1 cellular context compared by ENCODE assay signal in the genomic region with DNA sequence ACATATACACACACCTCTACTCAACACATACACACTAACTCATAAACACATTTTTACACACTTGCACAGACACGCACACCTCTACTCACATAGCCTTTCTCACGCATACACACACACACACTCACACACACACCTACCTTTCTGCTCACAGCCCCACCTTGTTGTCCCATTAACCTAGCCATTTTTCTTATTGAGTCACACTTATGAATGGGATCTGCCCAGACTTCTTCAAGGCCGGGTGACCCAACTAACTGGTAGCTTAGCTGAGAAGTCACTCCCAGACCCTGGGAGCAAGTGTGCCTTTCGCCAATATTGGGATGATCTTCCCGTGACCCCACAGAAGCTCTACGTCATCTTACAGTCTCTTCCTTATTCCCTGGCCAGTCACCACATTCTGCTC.
TF ChIP-seq lines count a peak whose summit lies in the region.

No MANE protein-coding gene starts in this region.

TF ChIP-seq in H1, 55 proteins besides CTCF, POLR2A, EP300 and RAD21:
- TF ChIP-seq TAF7 (optimal IDR thresholded peaks at IDR 0.05; ENCODE audit: borderline replicate concordance, low read depth, low read length) (no peak), KDM5A (IDR thresholded peaks at IDR 0.05; ENCODE audit: low read length) (no peak), ZNF274 (IDR thresholded peaks at IDR 0.05; ENCODE audit: borderline replicate concordance, extremely low read depth, low read length) (no peak)
- TF ChIP-seq, protein P1, sequence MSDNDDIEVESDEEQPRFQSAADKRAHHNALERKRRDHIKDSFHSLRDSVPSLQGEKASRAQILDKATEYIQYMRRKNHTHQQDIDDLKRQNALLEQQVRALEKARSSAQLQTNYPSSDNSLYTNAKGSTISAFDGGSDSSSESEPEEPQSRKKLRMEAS (IDR thresholded peaks at IDR 0.05), result no peak
- TF ChIP-seq, protein P2, sequence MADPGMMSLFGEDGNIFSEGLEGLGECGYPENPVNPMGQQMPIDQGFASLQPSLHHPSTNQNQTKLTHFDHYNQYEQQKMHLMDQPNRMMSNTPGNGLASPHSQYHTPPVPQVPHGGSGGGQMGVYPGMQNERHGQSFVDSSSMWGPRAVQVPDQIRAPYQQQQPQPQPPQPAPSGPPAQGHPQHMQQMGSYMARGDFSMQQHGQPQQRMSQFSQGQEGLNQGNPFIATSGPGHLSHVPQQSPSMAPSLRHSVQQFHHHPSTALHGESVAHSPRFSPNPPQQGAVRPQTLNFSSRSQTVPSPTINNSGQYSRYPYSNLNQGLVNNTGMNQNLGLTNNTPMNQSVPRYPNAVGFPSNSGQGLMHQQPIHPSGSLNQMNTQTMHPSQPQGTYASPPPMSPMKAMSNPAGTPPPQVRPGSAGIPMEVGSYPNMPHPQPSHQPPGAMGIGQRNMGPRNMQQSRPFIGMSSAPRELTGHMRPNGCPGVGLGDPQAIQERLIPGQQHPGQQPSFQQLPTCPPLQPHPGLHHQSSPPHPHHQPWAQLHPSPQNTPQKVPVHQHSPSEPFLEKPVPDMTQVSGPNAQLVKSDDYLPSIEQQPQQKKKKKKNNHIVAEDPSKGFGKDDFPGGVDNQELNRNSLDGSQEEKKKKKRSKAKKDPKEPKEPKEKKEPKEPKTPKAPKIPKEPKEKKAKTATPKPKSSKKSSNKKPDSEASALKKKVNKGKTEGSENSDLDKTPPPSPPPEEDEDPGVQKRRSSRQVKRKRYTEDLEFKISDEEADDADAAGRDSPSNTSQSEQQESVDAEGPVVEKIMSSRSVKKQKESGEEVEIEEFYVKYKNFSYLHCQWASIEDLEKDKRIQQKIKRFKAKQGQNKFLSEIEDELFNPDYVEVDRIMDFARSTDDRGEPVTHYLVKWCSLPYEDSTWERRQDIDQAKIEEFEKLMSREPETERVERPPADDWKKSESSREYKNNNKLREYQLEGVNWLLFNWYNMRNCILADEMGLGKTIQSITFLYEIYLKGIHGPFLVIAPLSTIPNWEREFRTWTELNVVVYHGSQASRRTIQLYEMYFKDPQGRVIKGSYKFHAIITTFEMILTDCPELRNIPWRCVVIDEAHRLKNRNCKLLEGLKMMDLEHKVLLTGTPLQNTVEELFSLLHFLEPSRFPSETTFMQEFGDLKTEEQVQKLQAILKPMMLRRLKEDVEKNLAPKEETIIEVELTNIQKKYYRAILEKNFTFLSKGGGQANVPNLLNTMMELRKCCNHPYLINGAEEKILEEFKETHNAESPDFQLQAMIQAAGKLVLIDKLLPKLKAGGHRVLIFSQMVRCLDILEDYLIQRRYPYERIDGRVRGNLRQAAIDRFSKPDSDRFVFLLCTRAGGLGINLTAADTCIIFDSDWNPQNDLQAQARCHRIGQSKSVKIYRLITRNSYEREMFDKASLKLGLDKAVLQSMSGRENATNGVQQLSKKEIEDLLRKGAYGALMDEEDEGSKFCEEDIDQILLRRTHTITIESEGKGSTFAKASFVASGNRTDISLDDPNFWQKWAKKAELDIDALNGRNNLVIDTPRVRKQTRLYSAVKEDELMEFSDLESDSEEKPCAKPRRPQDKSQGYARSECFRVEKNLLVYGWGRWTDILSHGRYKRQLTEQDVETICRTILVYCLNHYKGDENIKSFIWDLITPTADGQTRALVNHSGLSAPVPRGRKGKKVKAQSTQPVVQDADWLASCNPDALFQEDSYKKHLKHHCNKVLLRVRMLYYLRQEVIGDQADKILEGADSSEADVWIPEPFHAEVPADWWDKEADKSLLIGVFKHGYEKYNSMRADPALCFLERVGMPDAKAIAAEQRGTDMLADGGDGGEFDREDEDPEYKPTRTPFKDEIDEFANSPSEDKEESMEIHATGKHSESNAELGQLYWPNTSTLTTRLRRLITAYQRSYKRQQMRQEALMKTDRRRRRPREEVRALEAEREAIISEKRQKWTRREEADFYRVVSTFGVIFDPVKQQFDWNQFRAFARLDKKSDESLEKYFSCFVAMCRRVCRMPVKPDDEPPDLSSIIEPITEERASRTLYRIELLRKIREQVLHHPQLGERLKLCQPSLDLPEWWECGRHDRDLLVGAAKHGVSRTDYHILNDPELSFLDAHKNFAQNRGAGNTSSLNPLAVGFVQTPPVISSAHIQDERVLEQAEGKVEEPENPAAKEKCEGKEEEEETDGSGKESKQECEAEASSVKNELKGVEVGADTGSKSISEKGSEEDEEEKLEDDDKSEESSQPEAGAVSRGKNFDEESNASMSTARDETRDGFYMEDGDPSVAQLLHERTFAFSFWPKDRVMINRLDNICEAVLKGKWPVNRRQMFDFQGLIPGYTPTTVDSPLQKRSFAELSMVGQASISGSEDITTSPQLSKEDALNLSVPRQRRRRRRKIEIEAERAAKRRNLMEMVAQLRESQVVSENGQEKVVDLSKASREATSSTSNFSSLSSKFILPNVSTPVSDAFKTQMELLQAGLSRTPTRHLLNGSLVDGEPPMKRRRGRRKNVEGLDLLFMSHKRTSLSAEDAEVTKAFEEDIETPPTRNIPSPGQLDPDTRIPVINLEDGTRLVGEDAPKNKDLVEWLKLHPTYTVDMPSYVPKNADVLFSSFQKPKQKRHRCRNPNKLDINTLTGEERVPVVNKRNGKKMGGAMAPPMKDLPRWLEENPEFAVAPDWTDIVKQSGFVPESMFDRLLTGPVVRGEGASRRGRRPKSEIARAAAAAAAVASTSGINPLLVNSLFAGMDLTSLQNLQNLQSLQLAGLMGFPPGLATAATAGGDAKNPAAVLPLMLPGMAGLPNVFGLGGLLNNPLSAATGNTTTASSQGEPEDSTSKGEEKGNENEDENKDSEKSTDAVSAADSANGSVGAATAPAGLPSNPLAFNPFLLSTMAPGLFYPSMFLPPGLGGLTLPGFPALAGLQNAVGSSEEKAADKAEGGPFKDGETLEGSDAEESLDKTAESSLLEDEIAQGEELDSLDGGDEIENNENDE (IDR thresholded peaks at IDR 0.05; ENCODE audit: insufficient replicate concordance, low read length), result no peak
